Comparison of ENCODE assay signal across 1 cellular context in genomic region chr7:110645060-110645459, GRCh38.
TF ChIP-seq lines count a peak whose summit lies in the region.

No MANE protein-coding gene starts in this region.

TF ChIP-seq in GM12878, 131 proteins besides CTCF, POLR2A, EP300 and RAD21:
- TF ChIP-seq SRF (IDR thresholded peaks at IDR 0.05; ENCODE audit: low read depth in 2 of 2, low read length in 2 of 2) = no peak
- TF ChIP-seq PRDM15 (CRISPR knock-in tag; IDR thresholded peaks at IDR 0.05) = no peak
- no peak for TF ChIP-seq ZNF687 (IDR thresholded peaks at IDR 0.05)
- TF ChIP-seq NFXL1 (IDR thresholded peaks at IDR 0.05; ENCODE audit: borderline replicate concordance) = no peak
TF ChIP-seq in GM12878: peak in this region for 0.
